In genomic region chr10:125148576-125148975, GRCh38 we compare ENCODE assay signal across 11 cellular contexts. TPM values are rescaled to one million over a fixed set of nuclear protein-coding genes. Genes with fewer than 3 reads are reported as not detected.
A peak's percentile ranks its signal among the peaks of the same experiment; 100 is the strongest.
DNase-seq lines count a peak whose midpoint lies in the region; ATAC-seq, FAIRE-seq and TF ChIP-seq lines count a peak whose summit lies in the region.
"Had no signal": no experiment of that assay in that cellular context is flagged by ENCODE, and none has a peak within 500 bp of the region (broad histone marks: within the 10 kb centered on the region; RNA-seq: fewer than 3 reads in every experiment).

No MANE protein-coding gene starts in this region.

- H2AFZ ChIP-seq in HCT116 (ENCODE audit: low read depth, low read length, poor library complexity, severe bottlenecking), result no peak overlapping the region

- no peak overlapping the region for H3K4me3 Mint-ChIP-seq in T-helper 2 cell treated with Interferon-gamma antibody and Interleukin-4, amounts not matched to agents 5 μg/mL and 100 μg/mL, for 36 hours
- H3K4me3 Mint-ChIP-seq: activated T-cell treated with anti-CD3 and anti-CD28 coated beads, Interleukin-2, amount 50 U/mL, for 24 hours; CD4-positive, alpha-beta memory T cell had no signal

- H3K36me3 ChIP-seq in HCT116 (ENCODE audit: control insufficient read depth in 1 of 2, insufficient read depth in 2 of 2, low read length in 2 of 2) (peaks cover 0 to 5% of the 10 kb centered on the region in 2 experiments; a peak in 2 of 4 replicates), brain microvascular endothelial cell (replicated peaks) (peaks cover 7% of the 10 kb centered on the region), small intestine (ENCODE audit: control insufficient read depth in 2 of 2, insufficient read depth in 2 of 2, low read length in 2 of 2) (no peaks in the 10 kb centered on the region)
- H3K36me3 ChIP-seq: pancreas had no signal

- no peak overlapping the region for H3K9ac ChIP-seq in HCT116 (ENCODE audit: low read length)

- FAIRE-seq in small intestine (lab: Jason Lieb, UNC), result no peak
- FAIRE-seq: pancreas had no signal

- no peak for TF ChIP-seq POLR2A in HCT116 (IDR thresholded peaks at IDR 0.05; ENCODE audit: borderline replicate concordance, extremely low read depth, insufficient read depth, insufficient read length)

- TF ChIP-seq CTCF in HCT116 (IDR thresholded peaks at IDR 0.05 in 2 of 3, conservative IDR thresholded peaks at IDR 0.05 in 1 of 3; ENCODE audit: borderline replicate concordance in 1 of 3, insufficient read depth in 1 of 3, low read depth in 2 of 3, low read length in 2 of 3) (no peak), brain microvascular endothelial cell (IDR thresholded peaks at IDR 0.05; ENCODE audit: low read depth, low read length, missing control alignments) (no peak)

- peaks cover 29% of the 10 kb centered on the region for H3K27me3 Mint-ChIP-seq in T-helper 2 cell treated with Interferon-gamma antibody and Interleukin-4, amounts not matched to agents 5 μg/mL and 100 μg/mL, for 36 hours (ENCODE audit: low read depth)

- H3K4me3 ChIP-seq in HCT116 (replicated peaks in 1 of 2; ENCODE audit: low read depth in 1 of 2, low read length in 2 of 2) (no peak overlapping the region), brain microvascular endothelial cell (ENCODE audit: low read depth, low read length) (no peak overlapping the region), small intestine (ENCODE audit: low read depth in 1 of 2, low read length in 2 of 2) (peak overlapping the region; percentile 9 to 34)
- H3K4me3 ChIP-seq: pancreas had no signal

- DNase-seq in HCT116 (ENCODE audit: low read depth, low spot score), result no peak
- no peak for DNase-seq in brain microvascular endothelial cell
- no peak for DNase-seq in small intestine
- no peak for DNase-seq in T-helper 2 cell treated with Interferon-gamma antibody and Interleukin-4, amounts not matched to agents 5 μg/mL and 100 μg/mL, for 36 hours (ENCODE audit: low spot score)
- DNase-seq in NCI-H446 treated with DMSO at 0.1 percent for 48 hours (lab: John Stamatoyannopoulos, UW), result no peak
- DNase-seq in NCI-H510A treated with DMSO at 0.1 percent for 48 hours (lab: John Stamatoyannopoulos, UW), result no peak
- DNase-seq: activated T-cell treated with anti-CD3 and anti-CD28 coated beads, Interleukin-2, amount 50 U/mL, for 24 hours; CD4-positive, alpha-beta memory T cell had no signal

- H3K27me3 ChIP-seq in HCT116 (ENCODE audit: insufficient read depth, low read length) (no peaks in the 10 kb centered on the region), brain microvascular endothelial cell (replicated peaks) (no peaks in the 10 kb centered on the region), layer of hippocampus (ENCODE audit: control insufficient read depth, insufficient read depth, low read length) (no peaks in the 10 kb centered on the region), small intestine (ENCODE audit: control insufficient read depth in 2 of 2, insufficient read depth in 2 of 2, low read length in 2 of 2) (no peaks in the 10 kb centered on the region)
- H3K27me3 ChIP-seq: pancreas had no signal

- peaks cover 100% of the 10 kb centered on the region for H3K79me2 ChIP-seq in HCT116 (ENCODE audit: insufficient read depth, low read length)

- peaks cover 12% of the 10 kb centered on the region; the same call in 1 of the 2 replicates for H4K20me1 ChIP-seq in HCT116 (ENCODE audit: insufficient read depth)

- no peaks in the 10 kb centered on the region for H3K4me1 Mint-ChIP-seq in T-helper 2 cell treated with Interferon-gamma antibody and Interleukin-4, amounts not matched to agents 5 μg/mL and 100 μg/mL, for 36 hours (ENCODE audit: low read depth)

- intact Hi-C loops in HCT116 (cut with micrococcal nuclease), result loop anchor here (5.0 kb wide), 2 partner anchors 61 to 86 kb away; no protein-coding TSS in a partner anchor

- H3K27ac Mint-ChIP-seq in T-helper 2 cell treated with Interferon-gamma antibody and Interleukin-4, amounts not matched to agents 5 μg/mL and 100 μg/mL, for 36 hours, result no peak overlapping the region
- H3K27ac Mint-ChIP-seq: activated T-cell treated with anti-CD3 and anti-CD28 coated beads, Interleukin-2, amount 50 U/mL, for 24 hours; CD4-positive, alpha-beta memory T cell had no signal

- BruUV-seq in HCT116 (replicated peaks; lab: Mats Ljungman, UMichigan), result no TSS peak

- H3K4me1 ChIP-seq in HCT116 (ENCODE audit: control insufficient read depth in 1 of 2, insufficient read depth in 2 of 2, low read length in 2 of 2), result peaks cover 57 to 92% of the 10 kb centered on the region in 2 experiments
- peaks cover 10 to 31% of the 10 kb centered on the region in 2 donors for H3K4me1 ChIP-seq in small intestine (ENCODE audit: control insufficient read depth in 2 of 2, insufficient read depth in 1 of 2, low read depth in 1 of 2, low read length in 1 of 2)

- no peaks in the 10 kb centered on the region for H3K9me3 ChIP-seq in HCT116 (ENCODE audit: control insufficient read depth in 1 of 2, insufficient read depth in 1 of 2, low read depth in 1 of 2, low read length in 2 of 2)
- no peaks in the 10 kb centered on the region for H3K9me3 ChIP-seq in small intestine (ENCODE audit: control insufficient read depth, low read depth)
- H3K9me3 ChIP-seq: pancreas had no signal

- no peaks in the 10 kb centered on the region for H3K9me3 Mint-ChIP-seq in T-helper 2 cell treated with Interferon-gamma antibody and Interleukin-4, amounts not matched to agents 5 μg/mL and 100 μg/mL, for 36 hours
- H3K9me3 Mint-ChIP-seq: activated T-cell treated with anti-CD3 and anti-CD28 coated beads, Interleukin-2, amount 50 U/mL, for 24 hours had no signal

- RAD21 ChIA-PET in HCT116 (lab: Charles Lee; ENCODE audit: low non-redundant PET in 1 of 2, low total read pairs in 2 of 2, uncharacterized antibody in 2 of 2, unreplicated experiment in 2 of 2), result no interaction called here

- peak overlapping the region; percentile 25 for H3K27ac ChIP-seq in HCT116 (ENCODE audit: low read depth, low read length)
- H3K27ac ChIP-seq in brain microvascular endothelial cell, result peak overlapping the region; percentile 92
- peak overlapping the region; percentile 30 for H3K27ac ChIP-seq in layer of hippocampus (ENCODE audit: low read depth, low read length)
- H3K27ac ChIP-seq in small intestine (ENCODE audit: low read depth in 1 of 2, low read length in 1 of 2), result peak overlapping the region; percentile 94 to 98

- TF ChIP-seq RAD21 in HCT116 (IDR thresholded peaks at IDR 0.05; ENCODE audit: low read depth), result no peak

- in situ Hi-C loops in brain microvascular endothelial cell (cut with HindIII; ENCODE audit: low pct_ligation_motif_present, low sequenced_read_pairs), result no loop called here

- POLR2A ChIA-PET in HCT116 (lab: Charles Lee), result interaction anchor here (1.2 kb wide), 1 partner anchor 25 kb away, joined by 4 read pairs; no protein-coding TSS in a partner anchor

- CTCF ChIA-PET in HCT116 (lab: Charles Lee), result interaction anchor here (0.5 to 1.1 kb wide), 2 partner anchors 27 to 373 kb away, joined by 3 read pairs; no protein-coding TSS in a partner anchor

- no peak overlapping the region for H3K4me2 ChIP-seq in HCT116 (ENCODE audit: low read length)

- no peak for ATAC-seq in HCT116
- no peak for ATAC-seq in GM21515 (IDR thresholded peaks at IDR 0.05; ENCODE audit: unreplicated experiment)

- H3K9me2 ChIP-seq in HCT116 (ENCODE audit: insufficient read depth), result no peaks in the 10 kb centered on the region

- H3K36me3 Mint-ChIP-seq in T-helper 2 cell treated with Interferon-gamma antibody and Interleukin-4, amounts not matched to agents 5 μg/mL and 100 μg/mL, for 36 hours (ENCODE audit: low read depth), result no peaks in the 10 kb centered on the region
- H3K36me3 Mint-ChIP-seq: CD4-positive, alpha-beta memory T cell had no signal

- 58 to 62% (median 58%) methylated on average over 5 of the region's 5 CpGs for WGBS in small intestine, 3 donors

TF ChIP-seq in HCT116, 20 proteins besides CTCF, POLR2A, EP300 and RAD21 (continues in another document):
- no peak for TF ChIP-seq SRF (IDR thresholded peaks at IDR 0.05; ENCODE audit: low read depth)
- no peak for TF ChIP-seq SIN3A (IDR thresholded peaks at IDR 0.05; ENCODE audit: low read depth)
- TF ChIP-seq FOSL1 (IDR thresholded peaks at IDR 0.05; ENCODE audit: low read depth), result no peak
- no peak for TF ChIP-seq SP1 (IDR thresholded peaks at IDR 0.05; ENCODE audit: low read depth)
- TF ChIP-seq ELF1 (IDR thresholded peaks at IDR 0.05; ENCODE audit: borderline replicate concordance, low read depth), result no peak
- no peak for TF ChIP-seq TCF7L2 (IDR thresholded peaks at IDR 0.05; ENCODE audit: borderline replicate concordance, extremely low read depth, insufficient read depth, insufficient read length)
- no peak for TF ChIP-seq REST (IDR thresholded peaks at IDR 0.05; ENCODE audit: low read depth)
- no peak for TF ChIP-seq EZH2phosphoT487 (IDR thresholded peaks at IDR 0.05; ENCODE audit: borderline replicate concordance)
- TF ChIP-seq CBX3 (IDR thresholded peaks at IDR 0.05; ENCODE audit: low read depth), result no peak
- TF ChIP-seq CEBPB (IDR thresholded peaks at IDR 0.05; ENCODE audit: low read depth), result no peak
- TF ChIP-seq ZNF274 (IDR thresholded peaks at IDR 0.05; ENCODE audit: low read depth, low read length), result no peak

RNA-seq across cellular contexts. Expression of gene CTBP2, which starts 11.8 kb away (rescaled TPM):
- total RNA-seq in HCT116 (2021; ENCODE audit: unreplicated experiment), result 144 TPM
- 136 and 187 TPM in 2 replicates for polyA plus RNA-seq in HCT116 (2012)
- 10 to 100 TPM; 38.1 to 52.6 (median 45.6) TPM for polyA plus RNA-seq in small intestine

Comparison
In these comparisons a context has a peak if more than half of its experiments do, and no peak if none do; other contexts are left out.
1. H3K27ac ChIP-seq: peak in every context shown above with its lines; median percentile 96 in small intestine; 92 in brain microvascular endothelial cell; 30 in layer of hippocampus; 25 in HCT116.
2. H3K4me3 ChIP-seq: peak in small intestine (2 of 2); none in HCT116 (0 of 2) and brain microvascular endothelial cell (single experiment).